1 cellular context compared by ENCODE assay signal in genomic region chr15:56838085-56838484, GRCh38.
TF ChIP-seq lines count a peak whose summit lies in the region.

No MANE protein-coding gene starts in this region.

TF ChIP-seq in GM12878, 131 proteins besides CTCF, POLR2A, EP300 and RAD21 (continued from another document):
- TF ChIP-seq GABPA (IDR thresholded peaks at IDR 0.05; ENCODE audit: low read depth) (0 out of 2 replicates have a peak, but pooled peaks have one; percentile 1), BRCA1 (IDR thresholded peaks at IDR 0.05; ENCODE audit: low read depth, low read length) (no peak), TCF7 (IDR thresholded peaks at IDR 0.05; ENCODE audit: borderline replicate concordance) (no peak), SUZ12 (IDR thresholded peaks at IDR 0.05; ENCODE audit: unreplicated experiment) (no peak), WRNIP1 (IDR thresholded peaks at IDR 0.05; ENCODE audit: borderline replicate concordance, low read depth, low read length) (no peak), CHD1 (IDR thresholded peaks at IDR 0.05; ENCODE audit: low read depth, low read length) (no peak), RFX5 (IDR thresholded peaks at IDR 0.05; ENCODE audit: low read depth, low read length) (no peak), JUND (IDR thresholded peaks at IDR 0.05; ENCODE audit: low read depth, low read length) (no peak), TAF1 (IDR thresholded peaks at IDR 0.05; ENCODE audit: borderline replicate concordance, low read depth, low read length) (no peak), EGR1 (IDR thresholded peaks at IDR 0.05; ENCODE audit: borderline replicate concordance in 1 of 2, low read depth in 2 of 2, low read length in 2 of 2) (no peak), SKIL (IDR thresholded peaks at IDR 0.05; ENCODE audit: low read depth, poor library complexity, severe bottlenecking) (no peak)
